ENCODE assay signal across 2 cellular contexts in the genomic region with DNA sequence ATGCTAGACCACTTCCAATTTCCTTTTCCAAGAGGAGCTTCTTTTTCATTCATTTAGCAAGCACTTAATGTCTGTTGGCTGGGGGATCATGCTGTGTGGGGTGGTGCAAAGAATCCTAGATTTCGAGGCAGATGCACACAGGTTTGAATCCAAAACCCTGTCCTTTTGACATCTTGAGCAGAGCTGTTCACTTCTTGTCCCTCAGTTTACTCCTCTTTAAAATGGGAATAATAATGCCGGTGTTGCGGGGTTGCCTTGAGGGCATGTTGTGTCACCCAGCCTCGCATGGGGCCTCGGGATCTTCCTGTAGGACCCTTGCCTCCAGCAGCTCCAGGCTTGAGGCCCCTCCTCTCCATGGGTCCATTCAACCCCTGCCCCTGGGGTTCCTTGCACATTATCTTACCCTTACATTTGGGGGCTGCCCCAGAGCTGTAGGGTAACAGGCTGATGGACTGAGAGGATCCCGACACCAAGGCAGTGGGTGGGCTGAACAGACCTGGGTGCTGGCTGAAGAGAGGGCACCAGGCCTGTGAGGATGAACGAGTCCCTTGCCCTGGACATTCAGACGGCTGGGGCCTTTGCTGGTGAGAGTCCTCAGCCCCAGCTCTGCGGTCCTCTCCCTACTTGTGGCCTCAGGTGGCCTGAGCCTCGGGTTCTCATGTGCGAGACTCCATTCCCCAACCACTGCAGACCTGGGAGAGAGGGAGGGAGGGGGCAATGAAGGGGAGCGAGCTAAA.
TF ChIP-seq lines count a peak whose summit lies in the region.

No MANE protein-coding gene starts in this region.

TF ChIP-seq in H1, 55 proteins besides CTCF, POLR2A, EP300 and RAD21 (continued from another document):
- TF ChIP-seq NRF1 (IDR thresholded peaks at IDR 0.05; ENCODE audit: low read depth, low read length) = no peak
- TF ChIP-seq GABPA (IDR thresholded peaks at IDR 0.05; ENCODE audit: borderline replicate concordance, insufficient read depth, low read length) = no peak
- TF ChIP-seq CBX8 (IDR thresholded peaks at IDR 0.05; ENCODE audit: borderline replicate concordance, low read depth, low read length) = no peak
- no peak for TF ChIP-seq POLR2AphosphoS5 (IDR thresholded peaks at IDR 0.05; ENCODE audit: low read depth, low read length)
- no peak for TF ChIP-seq SAP30 (IDR thresholded peaks at IDR 0.05; ENCODE audit: insufficient read depth, insufficient replicate concordance, low read length)
- no peak for TF ChIP-seq MAFK (IDR thresholded peaks at IDR 0.05; ENCODE audit: low read depth, low read length)
- TF ChIP-seq POU5F1 (IDR thresholded peaks at IDR 0.05; ENCODE audit: low read depth, low read length) = no peak
- no peak for TF ChIP-seq KDM4A (IDR thresholded peaks at IDR 0.05; ENCODE audit: low read depth, low read length, severe bottlenecking)
- no peak for TF ChIP-seq YY1 (IDR thresholded peaks at IDR 0.05; ENCODE audit: low read depth, low read length)

TF ChIP-seq in HEK293T, 16 proteins besides CTCF, POLR2A, EP300 and RAD21 (continued from another document):
- TF ChIP-seq, protein P1, sequence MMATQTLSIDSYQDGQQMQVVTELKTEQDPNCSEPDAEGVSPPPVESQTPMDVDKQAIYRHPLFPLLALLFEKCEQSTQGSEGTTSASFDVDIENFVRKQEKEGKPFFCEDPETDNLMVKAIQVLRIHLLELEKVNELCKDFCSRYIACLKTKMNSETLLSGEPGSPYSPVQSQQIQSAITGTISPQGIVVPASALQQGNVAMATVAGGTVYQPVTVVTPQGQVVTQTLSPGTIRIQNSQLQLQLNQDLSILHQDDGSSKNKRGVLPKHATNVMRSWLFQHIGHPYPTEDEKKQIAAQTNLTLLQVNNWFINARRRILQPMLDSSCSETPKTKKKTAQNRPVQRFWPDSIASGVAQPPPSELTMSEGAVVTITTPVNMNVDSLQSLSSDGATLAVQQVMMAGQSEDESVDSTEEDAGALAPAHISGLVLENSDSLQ (IDR thresholded peaks at IDR 0.05) = no peak
- TF ChIP-seq CTBP1 (IDR thresholded peaks at IDR 0.05; ENCODE audit: borderline replicate concordance) (no peak), SP1 (IDR thresholded peaks at IDR 0.05) (no peak), BHLHE40 (IDR thresholded peaks at IDR 0.05; ENCODE audit: borderline replicate concordance) (no peak), FOXK2 (IDR thresholded peaks at IDR 0.05) (no peak), FOXA1 (IDR thresholded peaks at IDR 0.05) (no peak), FOXM1 (IDR thresholded peaks at IDR 0.05; ENCODE audit: borderline replicate concordance) (no peak), HDGF (IDR thresholded peaks at IDR 0.05; ENCODE audit: borderline replicate concordance) (no peak), TARDBP (IDR thresholded peaks at IDR 0.05) (no peak), ZNF384 (IDR thresholded peaks at IDR 0.05) (no peak), ARNT (IDR thresholded peaks at IDR 0.05) (no peak), SUZ12 (IDR thresholded peaks at IDR 0.05) (no peak), ELF4 (IDR thresholded peaks at IDR 0.05) (no peak)
